9 cellular contexts compared by ENCODE assay signal in genomic region chr7:27184342-27185012, GRCh38. TPM values are rescaled to one million over a fixed set of nuclear protein-coding genes. Genes with fewer than 3 reads are reported as not detected.
DNase-seq lines count a peak whose midpoint lies in the region; ATAC-seq, FAIRE-seq and TF ChIP-seq lines count a peak whose summit lies in the region.
"Had no signal": no experiment of that assay in that cellular context is flagged by ENCODE, and none has a peak within 500 bp of the region (broad histone marks: within the 10 kb centered on the region; RNA-seq: fewer than 3 reads in every experiment).

No MANE protein-coding gene starts in this region.

- H3K27me3 ChIP-seq in DOHH2 (ENCODE audit: control insufficient read depth, low read length) (peaks cover 90% of the 10 kb centered on the region), adrenal gland (peaks cover 98% of the 10 kb centered on the region), lower lobe of right lung (ENCODE audit: low read depth) (peaks cover 99% of the 10 kb centered on the region)

- peaks cover 2% of the 10 kb centered on the region; the same call in 1 of the 2 replicates for H3F3A ChIP-seq in DOHH2 (ENCODE audit: control insufficient read depth, insufficient read depth)

- H3K27ac ChIP-seq in DOHH2 (ENCODE audit: low read depth, low read length), result no peak overlapping the region
- no peak overlapping the region for H3K27ac ChIP-seq in adrenal gland
- H3K27ac ChIP-seq in lower lobe of right lung, result no peak overlapping the region

- H3K4me2 ChIP-seq in DOHH2 (ENCODE audit: low read length), result peak overlapping the region; percentile 87

- H3K36me3 ChIP-seq in DOHH2 (ENCODE audit: control insufficient read depth, low read length), result no peaks in the 10 kb centered on the region
- no peaks in the 10 kb centered on the region for H3K36me3 ChIP-seq in adrenal gland (replicated peaks in 1 of 2)
- no peaks in the 10 kb centered on the region for H3K36me3 ChIP-seq in lower lobe of right lung

- intact Hi-C loops in adrenal gland (cut with DNase I), result loop anchor here in 1 of 2 donors (10.0 kb wide), 1 partner anchor 1310 kb away; no protein-coding TSS in a partner anchor
- intact Hi-C loops in lower lobe of right lung (cut with DNase I), result no loop called here

- FAIRE-seq in urothelium cell line (lab: Jason Lieb, UNC), result peak; percentile 93

- ATAC-seq in lower lobe of right lung (no peak), HG02623 (IDR thresholded peaks at IDR 0.05; ENCODE audit: unreplicated experiment) (no peak)

- TF ChIP-seq POLR2A in adrenal gland (IDR thresholded peaks at IDR 0.05), result no peak

- H3K9me3 ChIP-seq in DOHH2 (ENCODE audit: control insufficient read depth, insufficient read depth, low read length) (no peaks in the 10 kb centered on the region), adrenal gland (replicated peaks in 1 of 3) (no peaks in the 10 kb centered on the region), lower lobe of right lung (no peaks in the 10 kb centered on the region)

- no peaks in the 10 kb centered on the region for H3K9me2 ChIP-seq in DOHH2 (replicated peaks; ENCODE audit: control insufficient read depth, low read length)

- H4K20me1 ChIP-seq in DOHH2 (ENCODE audit: control insufficient read depth, insufficient read depth, low read depth, low read length), result 0 out of 2 replicates have a peak, but pooled peaks cover under 1% of the 10 kb centered on the region

- peak overlapping the region; percentile 72 for H3K4me3 ChIP-seq in DOHH2 (ENCODE audit: low read length)
- H3K4me3 ChIP-seq in adrenal gland, result peak overlapping the region in 1 of 4 donors; percentile 42
- H3K4me3 ChIP-seq in lower lobe of right lung, result peak overlapping the region; percentile 40

- DNase-seq in NCI-H1105 treated with DMSO at 0.1 percent for 48 hours (lab: John Stamatoyannopoulos, UW) (peak; percentile 52), adrenal gland (peak; percentile 20 to 58 (median 37)), lower lobe of right lung (no peak), urothelium cell line (ENCODE audit: low spot score) (peak; percentile 70), medulla oblongata (ENCODE audit: extremely low spot score) (no peak), ecto neural progenitor cell (ENCODE audit: low spot score) (no peak)

- no peak for TF ChIP-seq CTCF in DOHH2 (IDR thresholded peaks at IDR 0.05; ENCODE audit: low read depth, low read length, poor library complexity, severe bottlenecking)
- no peak for TF ChIP-seq CTCF in adrenal gland (IDR thresholded peaks at IDR 0.05)
- TF ChIP-seq CTCF in lower lobe of right lung (IDR thresholded peaks at IDR 0.05), result no peak

- WGBS in adrenal gland, 4 donors, result 2 to 6% (median 4%) methylated on average over 10 to 72 of the region's 72 CpGs

- H3K4me1 ChIP-seq in DOHH2 (ENCODE audit: control insufficient read depth, low read length) (peaks cover 41% of the 10 kb centered on the region), adrenal gland (replicated peaks in 1 of 2) (peaks cover 17 to 33% of the 10 kb centered on the region in 2 donors), lower lobe of right lung (peaks cover 53% of the 10 kb centered on the region)

- no peaks in the 10 kb centered on the region for H3K79me2 ChIP-seq in DOHH2 (ENCODE audit: control insufficient read depth, low read length)

RNA-seq across cellular contexts. Expression of gene HOXA11, which starts 0.6 kb away (rescaled TPM):
- total RNA-seq in adrenal gland (1 to 10 TPM in 5 of 8 donors, under 1 TPM in 2, not detected in 1; 0.13 to 2.4 (median 1.2) TPM), lower lobe of right lung (not detected)
- polyA plus RNA-seq in adrenal gland, result 1 to 10 TPM in 1 of 3 donors, under 1 TPM in 2; 0.20 to 3.0 (median 0.40) TPM
- total RNA-seq: liver had no signal
- polyA plus RNA-seq: liver had no signal

RNA-seq across cellular contexts. Expression of gene HOXA10, which starts 10.4 kb away (rescaled TPM):
- total RNA-seq in adrenal gland, result 10 to 100 TPM in 6 of 8 donors, 1 to 10 TPM in 2; 7.8 to 14.7 (median 12.2) TPM
- polyA plus RNA-seq in adrenal gland, result 10 to 100 TPM in 1 of 3 donors, 1 to 10 TPM in 2; 3.8 to 14.1 (median 4.2) TPM
- 0.38 TPM for total RNA-seq in lower lobe of right lung

RNA-seq across cellular contexts. Expression of gene HOXA13, which starts 15.4 kb away (rescaled TPM):
- total RNA-seq in adrenal gland, result 1 to 10 TPM in 1 of 8 donors, under 1 TPM in 7; 0.19 to 1.4 (median 0.62) TPM
- 1 to 10 TPM in 1 of 3 donors, under 1 TPM in 2; 0.17 to 1.1 (median 0.24) TPM for polyA plus RNA-seq in adrenal gland
- not detected for total RNA-seq in lower lobe of right lung
- total RNA-seq: liver had no signal

RNA-seq across cellular contexts. Expression of gene HOXA9, which starts 19.1 kb away (rescaled TPM):
- total RNA-seq in adrenal gland (10 to 100 TPM in 6 of 8 donors, 1 to 10 TPM in 2; 7.7 to 20.1 (median 12.6) TPM), lower lobe of right lung (1.7 TPM)
- polyA plus RNA-seq in adrenal gland, result 10 to 100 TPM in 1 of 3 donors, 1 to 10 TPM in 2; 2.7 to 26.7 (median 4.4) TPM

RNA-seq across cellular contexts. Expression of gene HOXA7, which starts 28.0 kb away (rescaled TPM):
- total RNA-seq in adrenal gland (10 to 100 TPM; 21.3 to 39.1 (median 24.9) TPM), lower lobe of right lung (2.2 TPM)
- polyA plus RNA-seq in adrenal gland, result 10 to 100 TPM in 2 of 3 donors, 1 to 10 TPM in 1; 9.7 to 25.3 (median 12.4) TPM
- polyA plus RNA-seq: liver had no signal

Comparison
In these comparisons a context has a peak if more than half of its experiments do, and no peak if none do; other contexts are left out.
1. DNase-seq: peak in NCI-H1105 treated with DMSO at 0.1 percent for 48 hours (single experiment), adrenal gland (7 of 7) and urothelium cell line (single experiment); none in lower lobe of right lung (single experiment), medulla oblongata (single experiment) and ecto neural progenitor cell (single experiment).